ENCODE assay signal across 20 cellular contexts in genomic region chr3:157074490-157074889, GRCh38.
"Had no signal": no experiment of that assay in that cellular context is flagged by ENCODE, and none has a peak within 500 bp of the region (broad histone marks: within the 10 kb centered on the region; RNA-seq: fewer than 3 reads in every experiment).

No MANE protein-coding gene starts in this region.

- H3K36me3 Mint-ChIP-seq: activated naive CD4-positive, alpha-beta T cell treated with anti-CD3 and anti-CD28 coated beads, Interleukin-2, amount 50 U/mL, for 24 hours; natural killer cell had no signal

- H3K4me3 ChIP-seq: body of pancreas, cardiac muscle cell, gastrocnemius medialis, left ventricle myocardium inferior, prostate gland, tibial artery had no signal

- H3K4me1 Mint-ChIP-seq: natural killer cell had no signal

- H3K4me3 Mint-ChIP-seq: activated naive CD4-positive, alpha-beta T cell treated with anti-CD3 and anti-CD28 coated beads, Interleukin-2, amount 50 U/mL, for 24 hours; natural killer cell had no signal

- H3K27me3 ChIP-seq: body of pancreas, cardiac muscle cell, gastrocnemius medialis, tibial artery had no signal

- H3K27me3 Mint-ChIP-seq: activated naive CD4-positive, alpha-beta T cell treated with anti-CD3 and anti-CD28 coated beads, Interleukin-2, amount 50 U/mL, for 24 hours had no signal

- H3K27ac ChIP-seq: body of pancreas, cardiac muscle cell, gastrocnemius medialis, left ventricle myocardium inferior, prostate gland had no signal

- ATAC-seq: body of pancreas; gastrocnemius medialis; natural killer cell; stimulated activated naive CD8-positive, alpha-beta T cell treated with anti-CD3 and anti-CD28 coated beads, Interleukin-15, Interleukin-2, amounts not matched to agents 100 U/mL and 50 U/mL, for 24 hours had no signal

- DNase-seq: activated CD4-positive, alpha-beta T cell treated with anti-CD3 and anti-CD28 coated beads for 1 hour; activated effector memory CD4-positive, alpha-beta T cell treated with anti-CD3 and anti-CD28 coated beads, Interleukin-2, amount 50 U/mL, for 16 hours; activated T-cell treated with anti-CD3 and anti-CD28 coated beads for 4 hours; dermis blood vessel endothelial cell; effector memory CD4-positive, alpha-beta T cell; gastrocnemius medialis; hippocampal formation; kidney glomerular epithelial cell; left ventricle myocardium inferior; midbrain; natural killer cell; stimulated activated CD4-positive, alpha-beta T cell treated with anti-CD3 and anti-CD28 coated beads, Interleukin-12 subunit alpha, Interleukin-12 subunit beta, amount 100 ng/mL, for 4 hours; stimulated activated CD4-positive, alpha-beta T cell treated with anti-CD3 and anti-CD28 coated beads, Interleukin-4, amount 100 ng/mL, for 4 hours; stimulated activated naive CD8-positive, alpha-beta T cell treated with anti-CD3 and anti-CD28 coated beads, Interleukin-15, Interleukin-2, amounts not matched to agents 100 U/mL and 50 U/mL, for 24 hours; T-helper 9 cell; tibial artery had no signal

- H3K27ac Mint-ChIP-seq: activated naive CD4-positive, alpha-beta T cell treated with anti-CD3 and anti-CD28 coated beads, Interleukin-2, amount 50 U/mL, for 24 hours; natural killer cell had no signal

- H3K9me3 Mint-ChIP-seq: activated naive CD4-positive, alpha-beta T cell treated with anti-CD3 and anti-CD28 coated beads, Interleukin-2, amount 50 U/mL, for 24 hours; natural killer cell had no signal
